ENCODE assay signal across 9 cellular contexts in genomic region chr5:176608937-176609723, GRCh38. TPM values are rescaled to one million over a fixed set of nuclear protein-coding genes. Genes with fewer than 3 reads are reported as not detected.
A peak's percentile ranks its signal among the peaks of the same experiment; 100 is the strongest.
DNase-seq lines count a peak whose midpoint lies in the region; ATAC-seq, FAIRE-seq and TF ChIP-seq lines count a peak whose summit lies in the region.
"Had no signal": no experiment of that assay in that cellular context is flagged by ENCODE, and none has a peak within 500 bp of the region (broad histone marks: within the 10 kb centered on the region; RNA-seq: fewer than 3 reads in every experiment).

No MANE protein-coding gene starts in this region.

- peak; percentile 49 for ATAC-seq in activated CD4-positive, alpha-beta T cell treated with anti-CD3 and anti-CD28 coated beads for 36 hours
- ATAC-seq in HG03108 (IDR thresholded peaks at IDR 0.05; ENCODE audit: unreplicated experiment) (peak; percentile 13), gastroesophageal sphincter (no peak)

- no peak for FAIRE-seq in small intestine (lab: Jason Lieb, UNC)
- FAIRE-seq: colon had no signal

- TF ChIP-seq CTCF in gastroesophageal sphincter (IDR thresholded peaks at IDR 0.05) (no peak), GM13976 (IDR thresholded peaks at IDR 0.05; ENCODE audit: borderline replicate concordance, control extremely low read depth, extremely low read depth, insufficient read depth, missing control alignments) (no peak)

- H3K27me3 ChIP-seq in gastroesophageal sphincter (peaks cover 37% of the 10 kb centered on the region), small intestine (ENCODE audit: control insufficient read depth in 2 of 2, insufficient read depth in 2 of 2, low read length in 2 of 2) (peaks cover 0 to 4% of the 10 kb centered on the region in 2 donors)

- intact Hi-C loops in activated CD4-positive, alpha-beta T cell treated with anti-CD3 and anti-CD28 coated beads for 36 hours (cut with DNase I, micrococcal nuclease): loop anchor here in 1 of 2 experiments (1.0 kb wide), 1 partner anchor 220 kb away; no protein-coding TSS in a partner anchor
- intact Hi-C loops in activated CD4-positive, alpha-beta T cell treated with anti-CD3 and anti-CD28 coated beads, Interleukin-2, amount 10 ng/mL, durations not matched to agents 24 days and 14 days (cut with micrococcal nuclease): no loop called here

- H3K27me3 Mint-ChIP-seq in activated CD4-positive, alpha-beta T cell treated with anti-CD3 and anti-CD28 coated beads for 36 hours: peaks cover 26% of the 10 kb centered on the region
- peaks cover 33% of the 10 kb centered on the region for H3K27me3 Mint-ChIP-seq in activated CD4-positive, alpha-beta T cell treated with anti-CD3 and anti-CD28 coated beads, Interleukin-2, amount 10 ng/mL, durations not matched to agents 24 days and 14 days

- peak; percentile 54 for DNase-seq in activated CD4-positive, alpha-beta T cell treated with anti-CD3 and anti-CD28 coated beads for 36 hours
- no peak for DNase-seq in activated CD4-positive, alpha-beta T cell treated with anti-CD3 and anti-CD28 coated beads for 1 hour
- DNase-seq in activated CD4-positive, alpha-beta T cell treated with anti-CD3 and anti-CD28 coated beads, Interleukin-2, amount 10 ng/mL, durations not matched to agents 24 days and 14 days: peak; percentile 73
- DNase-seq in small intestine (no peak), globus pallidus (ENCODE audit: low spot score) (no peak), GM13976 (ENCODE audit: low spot score) (no peak)

- H3K4me3 Mint-ChIP-seq in activated CD4-positive, alpha-beta T cell treated with anti-CD3 and anti-CD28 coated beads for 36 hours: peak overlapping the region; percentile 79
- peak overlapping the region; percentile 88 for H3K4me3 Mint-ChIP-seq in activated CD4-positive, alpha-beta T cell treated with anti-CD3 and anti-CD28 coated beads, Interleukin-2, amount 10 ng/mL, durations not matched to agents 24 days and 14 days

- no peak overlapping the region for H3K27ac Mint-ChIP-seq in activated CD4-positive, alpha-beta T cell treated with anti-CD3 and anti-CD28 coated beads for 36 hours
- peak overlapping the region; percentile 84 for H3K27ac Mint-ChIP-seq in activated CD4-positive, alpha-beta T cell treated with anti-CD3 and anti-CD28 coated beads, Interleukin-2, amount 10 ng/mL, durations not matched to agents 24 days and 14 days

- 30 to 62% methylated on average over 6 to 14 of the region's 46 CpGs for WGBS in gastroesophageal sphincter (ENCODE audit: low coverage in 1 of 2), 2 donors
- 32 to 39% (median 38%) methylated on average over 38 to 46 of the region's 46 CpGs for WGBS in small intestine, 3 donors

- peak overlapping the region in 1 of 4 donors; percentile 46 for H3K27ac ChIP-seq in gastroesophageal sphincter
- no peak overlapping the region for H3K27ac ChIP-seq in small intestine (ENCODE audit: low read depth in 1 of 2, low read length in 1 of 2)

- no peaks in the 10 kb centered on the region for H3K9me3 ChIP-seq in gastroesophageal sphincter
- H3K9me3 ChIP-seq in small intestine (ENCODE audit: control insufficient read depth, low read depth): no peaks in the 10 kb centered on the region

- H3K9me3 Mint-ChIP-seq in activated CD4-positive, alpha-beta T cell treated with anti-CD3 and anti-CD28 coated beads for 36 hours (ENCODE audit: low read depth): no peaks in the 10 kb centered on the region
- H3K9me3 Mint-ChIP-seq in activated CD4-positive, alpha-beta T cell treated with anti-CD3 and anti-CD28 coated beads, Interleukin-2, amount 10 ng/mL, durations not matched to agents 24 days and 14 days: no peaks in the 10 kb centered on the region

- H3K4me1 Mint-ChIP-seq in activated CD4-positive, alpha-beta T cell treated with anti-CD3 and anti-CD28 coated beads for 36 hours: peaks cover 10% of the 10 kb centered on the region
- peaks cover 14% of the 10 kb centered on the region for H3K4me1 Mint-ChIP-seq in activated CD4-positive, alpha-beta T cell treated with anti-CD3 and anti-CD28 coated beads, Interleukin-2, amount 10 ng/mL, durations not matched to agents 24 days and 14 days

- H3K4me3 ChIP-seq in gastroesophageal sphincter (peak overlapping the region; percentile 35 to 67), small intestine (ENCODE audit: low read depth in 1 of 2, low read length in 2 of 2) (peak overlapping the region; percentile 50 to 69)

- POLR2A ChIA-PET in activated CD4-positive, alpha-beta T cell treated with anti-CD3 and anti-CD28 coated beads for 36 hours (lab: Charles Lee): no interaction called here

- CTCF ChIA-PET in activated CD4-positive, alpha-beta T cell treated with anti-CD3 and anti-CD28 coated beads for 36 hours (lab: Charles Lee): interaction anchor here (1.0 kb wide), 1 partner anchor 50 kb away, joined by 3 read pairs; no protein-coding TSS in a partner anchor

- in situ Hi-C loops in GM13976 (cut with MboI; ENCODE audit: low sequenced_read_pairs, unreplicated experiment): no loop called here

- H3K36me3 ChIP-seq in gastroesophageal sphincter: no peaks in the 10 kb centered on the region
- H3K36me3 ChIP-seq in small intestine (ENCODE audit: control insufficient read depth in 2 of 2, insufficient read depth in 2 of 2, low read length in 2 of 2): no peaks in the 10 kb centered on the region

- no peak for TF ChIP-seq POLR2A in gastroesophageal sphincter (IDR thresholded peaks at IDR 0.05)

- no peak for TF ChIP-seq EP300 in gastroesophageal sphincter (IDR thresholded peaks at IDR 0.05)

- H3K36me3 Mint-ChIP-seq in activated CD4-positive, alpha-beta T cell treated with anti-CD3 and anti-CD28 coated beads for 36 hours (ENCODE audit: low read depth): no peaks in the 10 kb centered on the region
- H3K36me3 Mint-ChIP-seq in activated CD4-positive, alpha-beta T cell treated with anti-CD3 and anti-CD28 coated beads, Interleukin-2, amount 10 ng/mL, durations not matched to agents 24 days and 14 days (ENCODE audit: low read depth): no peaks in the 10 kb centered on the region

- H3K4me1 ChIP-seq in gastroesophageal sphincter: peaks cover 0 to 18% (median 8%) of the 10 kb centered on the region in 3 donors
- peaks cover 0 to 3% of the 10 kb centered on the region in 2 donors for H3K4me1 ChIP-seq in small intestine (ENCODE audit: control insufficient read depth in 2 of 2, insufficient read depth in 1 of 2, low read depth in 1 of 2, low read length in 1 of 2)

RNA-seq across cellular contexts. Expression of gene GPRIN1, which starts 0.8 kb away (rescaled TPM):
- 1 to 10 TPM; 3.8 to 4.1 TPM for total RNA-seq in activated CD4-positive, alpha-beta T cell treated with anti-CD3 and anti-CD28 coated beads for 36 hours
- 3.7 TPM in 2 replicates for total RNA-seq in activated CD4-positive, alpha-beta T cell treated with anti-CD3 and anti-CD28 coated beads, Interleukin-2, amount 10 ng/mL, durations not matched to agents 24 days and 14 days
- 1 to 10 TPM in 1 of 4 donors, under 1 TPM in 3; 0.16 to 1.1 (median 0.63) TPM for total RNA-seq in gastroesophageal sphincter
- 1 to 10 TPM in 1 of 3 donors, under 1 TPM in 1, not detected in 1; 0.54 to 1.6 TPM for polyA plus RNA-seq in small intestine

RNA-seq across cellular contexts. Expression of gene SNCB, which starts 21.2 kb away (rescaled TPM):
- total RNA-seq in activated CD4-positive, alpha-beta T cell treated with anti-CD3 and anti-CD28 coated beads for 36 hours: under 1 TPM; 0.46 to 0.55 TPM
- not detected in 2 replicates for total RNA-seq in activated CD4-positive, alpha-beta T cell treated with anti-CD3 and anti-CD28 coated beads, Interleukin-2, amount 10 ng/mL, durations not matched to agents 24 days and 14 days
- total RNA-seq in gastroesophageal sphincter: not detected
- polyA plus RNA-seq in small intestine: under 1 TPM in 1 of 3 donors, not detected in 2; 0.73 TPM

RNA-seq across cellular contexts. Expression of gene EIF4E1B, which starts 21.3 kb away (rescaled TPM):
- not detected for total RNA-seq in activated CD4-positive, alpha-beta T cell treated with anti-CD3 and anti-CD28 coated beads for 36 hours
- not detected in 2 replicates for total RNA-seq in activated CD4-positive, alpha-beta T cell treated with anti-CD3 and anti-CD28 coated beads, Interleukin-2, amount 10 ng/mL, durations not matched to agents 24 days and 14 days
- not detected for total RNA-seq in gastroesophageal sphincter
- under 1 TPM in 1 of 3 donors, not detected in 2; 0.22 TPM for polyA plus RNA-seq in small intestine

RNA-seq across cellular contexts. Expression of gene TSPAN17, which starts 38.2 kb away (rescaled TPM):
- 10 to 100 TPM; 19.4 to 25.2 TPM for total RNA-seq in activated CD4-positive, alpha-beta T cell treated with anti-CD3 and anti-CD28 coated beads for 36 hours
- total RNA-seq in activated CD4-positive, alpha-beta T cell treated with anti-CD3 and anti-CD28 coated beads, Interleukin-2, amount 10 ng/mL, durations not matched to agents 24 days and 14 days: 29.3 and 32.0 TPM in 2 replicates
- total RNA-seq in gastroesophageal sphincter: 10 to 100 TPM; 11.0 to 20.2 (median 15.4) TPM
- 10 to 100 TPM; 22.4 to 35.2 (median 25.9) TPM for polyA plus RNA-seq in small intestine

RNA-seq across cellular contexts. Expression of gene CDHR2, which starts 60.0 kb away (rescaled TPM):
- total RNA-seq in activated CD4-positive, alpha-beta T cell treated with anti-CD3 and anti-CD28 coated beads for 36 hours: under 1 TPM; 0.37 to 0.61 TPM
- total RNA-seq in activated CD4-positive, alpha-beta T cell treated with anti-CD3 and anti-CD28 coated beads, Interleukin-2, amount 10 ng/mL, durations not matched to agents 24 days and 14 days: 0.35 and 0.45 TPM in 2 replicates
- under 1 TPM in 1 of 4 donors, not detected in 3; 0.15 TPM for total RNA-seq in gastroesophageal sphincter
- 100 to 1,000 TPM in 2 of 3 donors, 10 to 100 TPM in 1; 50.1 to 545 (median 411) TPM for polyA plus RNA-seq in small intestine

Comparison
In these comparisons a context has a peak if more than half of its experiments do, and no peak if none do; other contexts are left out.
1. DNase-seq: peak in activated CD4-positive, alpha-beta T cell treated with anti-CD3 and anti-CD28 coated beads for 36 hours (single experiment) and activated CD4-positive, alpha-beta T cell treated with anti-CD3 and anti-CD28 coated beads, Interleukin-2, amount 10 ng/mL, durations not matched to agents 24 days and 14 days (single experiment); none in activated CD4-positive, alpha-beta T cell treated with anti-CD3 and anti-CD28 coated beads for 1 hour (single experiment), small intestine (single experiment), globus pallidus (single experiment) and GM13976 (single experiment).